In genomic region chr5:93675458-93676450, GRCh38 we compare ENCODE assay signal across 11 cellular contexts.
DNase-seq lines count a peak whose midpoint lies in the region; ATAC-seq lines count a peak whose summit lies in the region.
"Had no signal": no experiment of that assay in that cellular context is flagged by ENCODE, and none has a peak within 500 bp of the region (broad histone marks: within the 10 kb centered on the region; RNA-seq: fewer than 3 reads in every experiment).

No MANE protein-coding gene starts in this region.

- peak; percentile 36 for ATAC-seq in GM18519 (IDR thresholded peaks at IDR 0.05; ENCODE audit: low FRiP score, unreplicated experiment)
- ATAC-seq in GM21723 (IDR thresholded peaks at IDR 0.05; ENCODE audit: unreplicated experiment) = peak; percentile 70
- ATAC-seq in HG03469 (IDR thresholded peaks at IDR 0.05; ENCODE audit: unreplicated experiment) = peak; percentile 34
- ATAC-seq: WTC11 had no signal

- no peaks in the 10 kb centered on the region for H3K4me1 Mint-ChIP-seq in activated naive CD4-positive, alpha-beta T cell treated with anti-CD3 and anti-CD28 coated beads for 36 hours (ENCODE audit: low read depth)
- H3K4me1 Mint-ChIP-seq: activated naive CD8-positive, alpha-beta T cell treated with anti-CD3 and anti-CD28 coated beads, Interleukin-2, amount 10 ng/mL, durations not matched to agents 7 days and 5 days had no signal

- no peak overlapping the region for H3K4me3 Mint-ChIP-seq in activated naive CD4-positive, alpha-beta T cell treated with anti-CD3 and anti-CD28 coated beads for 36 hours
- H3K4me3 Mint-ChIP-seq: activated naive CD8-positive, alpha-beta T cell treated with anti-CD3 and anti-CD28 coated beads, Interleukin-2, amount 10 ng/mL, durations not matched to agents 7 days and 5 days had no signal

- peaks cover 8% of the 10 kb centered on the region for H3K36me3 Mint-ChIP-seq in activated naive CD4-positive, alpha-beta T cell treated with anti-CD3 and anti-CD28 coated beads for 36 hours (ENCODE audit: low read depth)
- H3K36me3 Mint-ChIP-seq: WTC11 had no signal

- H3K9me3 ChIP-seq in endocrine pancreas (ENCODE audit: control insufficient read depth, low read length) = no peaks in the 10 kb centered on the region

- H3K9me3 Mint-ChIP-seq in activated naive CD4-positive, alpha-beta T cell treated with anti-CD3 and anti-CD28 coated beads for 36 hours = no peaks in the 10 kb centered on the region
- H3K9me3 Mint-ChIP-seq: activated naive CD8-positive, alpha-beta T cell treated with anti-CD3 and anti-CD28 coated beads, Interleukin-2, amount 10 ng/mL, durations not matched to agents 7 days and 5 days; WTC11 had no signal

- no peak overlapping the region for H3K9ac ChIP-seq in endocrine pancreas (ENCODE audit: control insufficient read depth, insufficient read depth, low read length)

- H3K4me3 ChIP-seq in endocrine pancreas (ENCODE audit: control insufficient read depth, insufficient read depth, low read length) (peak overlapping the region; percentile 49), H7 (ENCODE audit: insufficient read depth, low read depth, low read length) (no peak overlapping the region)

- DNase-seq in HUDEP-2 (lab: John Stamatoyannopoulos, UW; ENCODE audit: unreplicated experiment in 76 of 76) (no peak), H7 (no peak), GM19240 (ENCODE audit: insufficient read length, low spot score) (no peak)
- DNase-seq in activated naive CD4-positive, alpha-beta T cell treated with anti-CD3 and anti-CD28 coated beads for 36 hours = no peak
- DNase-seq: activated naive CD8-positive, alpha-beta T cell treated with anti-CD3 and anti-CD28 coated beads, Interleukin-2, amount 10 ng/mL, durations not matched to agents 7 days and 5 days; stimulated activated CD4-positive, alpha-beta T cell treated with anti-CD3 and anti-CD28 coated beads, Interleukin-4, amount 100 ng/mL, for 4 hours had no signal

- intact Hi-C loops in activated naive CD4-positive, alpha-beta T cell treated with anti-CD3 and anti-CD28 coated beads for 36 hours (cut with micrococcal nuclease) = no loop called here

- peaks cover 26% of the 10 kb centered on the region for H3K4me1 ChIP-seq in endocrine pancreas (ENCODE audit: control insufficient read depth, insufficient read depth, low read length)

- H3K36me3 ChIP-seq in endocrine pancreas (ENCODE audit: control insufficient read depth, insufficient read depth, low read length) = no peaks in the 10 kb centered on the region
- H3K36me3 ChIP-seq in H7 (replicated peaks; ENCODE audit: control insufficient read depth, insufficient read depth, low read length) = no peaks in the 10 kb centered on the region

- H3K27me3 Mint-ChIP-seq in activated naive CD4-positive, alpha-beta T cell treated with anti-CD3 and anti-CD28 coated beads for 36 hours (ENCODE audit: low read depth) = no peaks in the 10 kb centered on the region
- H3K27me3 Mint-ChIP-seq: activated naive CD8-positive, alpha-beta T cell treated with anti-CD3 and anti-CD28 coated beads, Interleukin-2, amount 10 ng/mL, durations not matched to agents 7 days and 5 days had no signal

- no peak overlapping the region for H3K27ac Mint-ChIP-seq in activated naive CD4-positive, alpha-beta T cell treated with anti-CD3 and anti-CD28 coated beads for 36 hours
- H3K27ac Mint-ChIP-seq: activated naive CD8-positive, alpha-beta T cell treated with anti-CD3 and anti-CD28 coated beads, Interleukin-2, amount 10 ng/mL, durations not matched to agents 7 days and 5 days had no signal

- no peaks in the 10 kb centered on the region for H3K27me3 ChIP-seq in endocrine pancreas (ENCODE audit: control insufficient read depth, insufficient read depth, low read length)
- H3K27me3 ChIP-seq in H7 (ENCODE audit: control insufficient read depth, insufficient read depth, low read length) = no peaks in the 10 kb centered on the region

- CTCF ChIA-PET in activated naive CD4-positive, alpha-beta T cell treated with anti-CD3 and anti-CD28 coated beads for 36 hours (lab: Charles Lee) = no interaction called here
